In the genomic region with DNA sequence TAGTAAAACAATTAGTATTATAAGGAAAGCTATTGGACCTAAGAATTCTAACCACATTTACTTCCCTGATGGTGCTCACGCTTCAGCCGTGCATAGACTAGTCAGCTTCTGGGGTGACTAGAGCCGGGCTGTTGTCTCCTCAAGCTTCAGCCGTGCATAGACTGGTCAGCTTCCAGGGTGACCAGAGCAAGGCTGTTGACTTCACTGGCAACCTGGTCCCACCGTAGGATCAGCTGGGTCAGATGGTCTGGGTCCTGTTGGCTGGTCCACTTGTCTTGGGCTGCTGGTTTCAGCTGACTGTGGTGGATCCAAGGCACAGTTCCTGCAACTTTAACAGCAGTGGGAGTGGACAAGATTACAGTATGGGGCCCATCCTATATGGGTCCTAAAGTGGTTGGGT, we compare ENCODE assay signal across 27 cellular contexts.
DNase-seq lines count a peak whose midpoint lies in the region; ATAC-seq, FAIRE-seq and TF ChIP-seq lines count a peak whose summit lies in the region.
"Had no signal": no experiment of that assay in that cellular context is flagged by ENCODE, and none has a peak within 500 bp of the region (broad histone marks: within the 10 kb centered on the region; RNA-seq: fewer than 3 reads in every experiment).

No MANE protein-coding gene starts in this region.

- H3K36me3 ChIP-seq in HepG2 (replicated peaks in 1 of 2; ENCODE audit: control insufficient read depth in 1 of 2, insufficient read depth in 2 of 2, low read length in 2 of 2): peaks cover 52 to 98% of the 10 kb centered on the region in 2 experiments
- peaks cover 0 to 29% (median 16%) of the 10 kb centered on the region in 4 donors for H3K36me3 ChIP-seq in right lobe of liver

- no peaks in the 10 kb centered on the region for H3K27me3 ChIP-seq in HepG2 (ENCODE audit: control insufficient read depth in 1 of 2, insufficient read depth in 2 of 2, low read length in 2 of 2)
- H3K27me3 ChIP-seq in right lobe of liver: no peaks in the 10 kb centered on the region
- H3K27me3 ChIP-seq: BE2C, BLaER1 had no signal

- 0 out of 3 replicates have a peak, but pooled peaks have one; percentile 1 for ATAC-seq in HepG2
- ATAC-seq in right lobe of liver: no peak
- no peak for ATAC-seq in HG03457 (IDR thresholded peaks at IDR 0.05; ENCODE audit: unreplicated experiment)
- ATAC-seq: GM12878 had no signal

- intact Hi-C loops in HepG2 (cut with micrococcal nuclease; ENCODE audit: unreplicated experiment): no loop called here
- intact Hi-C loops in right lobe of liver (cut with DNase I): no loop called here

- H3K9ac ChIP-seq in HepG2 (ENCODE audit: insufficient read depth, low read depth, low read length): no peak overlapping the region
- H3K9ac ChIP-seq: BLaER1 had no signal

- H2AFZ ChIP-seq in HepG2 (ENCODE audit: low read length): no peak overlapping the region

- DNase-seq in HepG2 (ENCODE audit: low spot score) (no peak), right lobe of liver (no peak), neural crest cell (ENCODE audit: low read depth, low spot score) (no peak), NCI-H345 treated with DMSO at 0.1 percent for 48 hours (lab: John Stamatoyannopoulos, UW; ENCODE audit: unreplicated experiment) (no peak)
- DNase-seq: 8988T; ACHN; BE2C; C1 segment of cervical spinal cord; CD4-positive, alpha-beta memory T cell; CD4-positive, CD25-positive, alpha-beta regulatory T cell; CD8-positive, alpha-beta memory T cell; COR-L47; DMS 273 treated with DMSO at 0.1 percent for 48 hours; DMS153; DMS53; DMS79; DND-41; EL; GDM1 had no signal

- TF ChIP-seq EP300 in HepG2 (IDR thresholded peaks at IDR 0.05; ENCODE audit: low read depth in 2 of 2, low read length in 2 of 2) (no peak), HepG2 (CRISPR knock-in tag; IDR thresholded peaks at IDR 0.05; ENCODE audit: borderline replicate concordance) (no peak)

- H3K4me3 Mint-ChIP-seq in neural crest cell: no peak overlapping the region
- H3K4me3 Mint-ChIP-seq: CD14-positive monocyte; CD4-positive, alpha-beta memory T cell; CD8-positive, alpha-beta memory T cell had no signal

- 97% methylated on average over 5 of the region's 5 CpGs for WGBS in HepG2 (ENCODE audit: low lambda C conversion rate)
- WGBS in right lobe of liver (ENCODE audit: insufficient coverage, low coverage, low lambda C conversion rate, missing lambda C conversion rate): no CpG with 5 or more reads among the region's 5 CpGs

- no peaks in the 10 kb centered on the region for H3K27me3 Mint-ChIP-seq in neural crest cell (ENCODE audit: low read depth)
- H3K27me3 Mint-ChIP-seq: CD4-positive, alpha-beta memory T cell; CD8-positive, alpha-beta memory T cell had no signal

- in situ Hi-C loops in HepG2 (cut with HindIII; ENCODE audit: extremely low pct_ligation_motif_present, low pct_unique_long_range_greater_than_20kb): no loop called here

- TF ChIP-seq CTCF in HepG2 (CRISPR knock-in tag; IDR thresholded peaks at IDR 0.05) (no peak), right lobe of liver (IDR thresholded peaks at IDR 0.05) (no peak), neural crest cell (conservative IDR thresholded peaks at IDR 0.05) (no peak)

- POLR2A ChIA-PET in HepG2 (lab: Yijun Ruan, JAX): no interaction called here

- H3K27ac ChIP-seq in HepG2 (ENCODE audit: extremely low read length, insufficient read depth, low read length) (no peak overlapping the region), right lobe of liver (no peak overlapping the region)
- H3K27ac ChIP-seq: BLaER1 had no signal

- no peak for TF ChIP-seq RAD21 in HepG2 (CRISPR knock-in tag; IDR thresholded peaks at IDR 0.05)

- 0 out of 4 replicates have a peak, but pooled peaks of 1 of the 2 experiments have one; percentile 28 for TF ChIP-seq POLR2A in HepG2 (IDR thresholded peaks at IDR 0.05; ENCODE audit: insufficient read depth in 1 of 2, low read depth in 2 of 2, low read length in 2 of 2)
- no peak for TF ChIP-seq POLR2A in right lobe of liver (IDR thresholded peaks at IDR 0.05)

- H3K36me3 Mint-ChIP-seq in neural crest cell (ENCODE audit: low read depth): peaks cover 91% of the 10 kb centered on the region

- peak overlapping the region; percentile 86 for H3K27ac Mint-ChIP-seq in neural crest cell (ENCODE audit: unreplicated experiment)

- H3K4me1 ChIP-seq in HepG2 (ENCODE audit: insufficient read depth, low read length) (peaks cover 72% of the 10 kb centered on the region), right lobe of liver (peaks cover 0 to 5% (median 2%) of the 10 kb centered on the region in 4 donors)
- H3K4me1 ChIP-seq: BE2C, BLaER1 had no signal

- H3K9me3 ChIP-seq in HepG2 (ENCODE audit: low read length): peaks cover 17% of the 10 kb centered on the region
- H3K9me3 ChIP-seq in right lobe of liver: no peaks in the 10 kb centered on the region
- H3K9me3 ChIP-seq: BE2C had no signal

- H3K4me2 ChIP-seq in HepG2 (ENCODE audit: low read depth, low read length): no peak overlapping the region
- H3K4me2 ChIP-seq: BLaER1 had no signal

- H3K79me2 ChIP-seq in HepG2 (ENCODE audit: insufficient read depth, low read length): peaks cover 14% of the 10 kb centered on the region

- BruUV-seq in HepG2 (replicated peaks; lab: Mats Ljungman, UMichigan): no TSS peak

- no peak for FAIRE-seq in HepG2 (lab: Jason Lieb, UNC)
- FAIRE-seq: A204.1, GM12878, GM12892, GM18507, GM19239 had no signal

- no peaks in the 10 kb centered on the region for H3K4me1 Mint-ChIP-seq in neural crest cell
- H3K4me1 Mint-ChIP-seq: CD14-positive monocyte; CD4-positive, alpha-beta memory T cell; CD4-positive, CD25-positive, alpha-beta regulatory T cell had no signal

- H3K9me3 Mint-ChIP-seq in neural crest cell: peaks cover 22% of the 10 kb centered on the region

- CTCF ChIA-PET in HepG2 (lab: Yijun Ruan, JAX; ENCODE audit: low intra/inter-chr PET ratio, low total read pairs): no interaction called here

- H3K4me3 ChIP-seq in HepG2 (replicated peaks in 1 of 3; ENCODE audit: insufficient read depth in 1 of 3, low read depth in 2 of 3, low read length in 3 of 3) (no peak overlapping the region), right lobe of liver (no peak overlapping the region)
- H3K4me3 ChIP-seq: BLaER1, GM12878 had no signal

- H4K20me1 ChIP-seq in HepG2 (ENCODE audit: insufficient read depth, low read length): no peaks in the 10 kb centered on the region; the same call in 1 of the 2 replicates
- H4K20me1 ChIP-seq: BLaER1 had no signal

TF ChIP-seq in HepG2, 621 proteins besides CTCF, POLR2A, EP300 and RAD21 (continues in another document):
- TF ChIP-seq, protein P1, sequence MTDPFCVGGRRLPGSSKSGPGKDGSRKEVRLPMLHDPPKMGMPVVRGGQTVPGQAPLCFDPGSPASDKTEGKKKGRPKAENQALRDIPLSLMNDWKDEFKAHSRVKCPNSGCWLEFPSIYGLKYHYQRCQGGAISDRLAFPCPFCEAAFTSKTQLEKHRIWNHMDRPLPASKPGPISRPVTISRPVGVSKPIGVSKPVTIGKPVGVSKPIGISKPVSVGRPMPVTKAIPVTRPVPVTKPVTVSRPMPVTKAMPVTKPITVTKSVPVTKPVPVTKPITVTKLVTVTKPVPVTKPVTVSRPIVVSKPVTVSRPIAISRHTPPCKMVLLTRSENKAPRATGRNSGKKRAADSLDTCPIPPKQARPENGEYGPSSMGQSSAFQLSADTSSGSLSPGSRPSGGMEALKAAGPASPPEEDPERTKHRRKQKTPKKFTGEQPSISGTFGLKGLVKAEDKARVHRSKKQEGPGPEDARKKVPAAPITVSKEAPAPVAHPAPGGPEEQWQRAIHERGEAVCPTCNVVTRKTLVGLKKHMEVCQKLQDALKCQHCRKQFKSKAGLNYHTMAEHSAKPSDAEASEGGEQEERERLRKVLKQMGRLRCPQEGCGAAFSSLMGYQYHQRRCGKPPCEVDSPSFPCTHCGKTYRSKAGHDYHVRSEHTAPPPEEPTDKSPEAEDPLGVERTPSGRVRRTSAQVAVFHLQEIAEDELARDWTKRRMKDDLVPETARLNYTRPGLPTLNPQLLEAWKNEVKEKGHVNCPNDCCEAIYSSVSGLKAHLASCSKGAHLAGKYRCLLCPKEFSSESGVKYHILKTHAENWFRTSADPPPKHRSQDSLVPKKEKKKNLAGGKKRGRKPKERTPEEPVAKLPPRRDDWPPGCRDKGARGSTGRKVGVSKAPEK (CRISPR knock-in tag; IDR thresholded peaks at IDR 0.05; ENCODE audit: borderline replicate concordance): no peak
- TF ChIP-seq AGO2 (optimal IDR thresholded peaks at IDR 0.05; ENCODE audit: low read depth, low read length) (peak; percentile 35), POLR2G (IDR thresholded peaks at IDR 0.05; ENCODE audit: low read depth, low read length) (0 out of 2 replicates have a peak, but pooled peaks have one; percentile 37)
